8 cellular contexts compared by ENCODE assay signal in the genomic region with DNA sequence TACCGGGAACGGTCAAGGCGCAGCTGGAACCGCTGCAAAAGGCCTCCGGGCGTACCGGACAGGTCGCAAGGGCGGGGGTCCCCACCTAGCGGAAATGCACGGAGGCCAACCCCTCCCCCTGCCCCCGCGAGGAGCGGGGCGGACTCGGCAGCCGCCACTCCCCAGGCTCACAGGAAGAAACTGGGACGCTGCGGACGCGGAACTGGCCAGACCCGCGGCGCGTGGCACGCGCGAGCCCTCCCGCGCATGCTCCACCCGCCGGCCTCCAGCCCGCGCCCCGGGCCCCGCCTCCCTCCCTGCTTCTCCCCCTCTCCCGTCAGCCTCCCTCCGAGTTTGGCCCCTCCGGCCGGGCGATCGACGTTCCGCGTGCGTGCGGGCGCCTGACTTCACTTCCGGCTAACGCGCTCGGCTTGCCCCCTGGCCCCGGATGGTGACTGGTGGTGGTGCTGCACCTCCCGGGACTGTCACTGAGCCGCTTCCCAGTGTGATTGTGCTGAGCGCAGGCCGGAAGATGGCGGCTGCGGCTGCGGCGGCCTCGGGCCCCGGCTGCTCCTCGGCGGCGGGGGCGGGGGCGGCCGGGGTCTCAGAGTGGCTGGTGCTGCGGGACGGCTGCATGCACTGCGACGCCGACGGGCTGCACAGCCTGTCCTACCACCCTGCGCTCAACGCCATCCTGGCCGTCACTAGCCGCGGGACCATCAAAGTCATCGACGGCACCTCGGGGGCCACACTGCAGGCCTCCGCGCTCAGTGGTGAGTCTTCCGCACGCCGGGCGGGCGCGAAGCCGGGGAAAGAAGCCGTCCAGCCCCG. TPM values are rescaled to one million over a fixed set of nuclear protein-coding genes. Genes with fewer than 3 reads are reported as not detected.
DNase-seq lines count a peak whose midpoint lies in the region; ATAC-seq and TF ChIP-seq lines count a peak whose summit lies in the region.

A gene with protein sequence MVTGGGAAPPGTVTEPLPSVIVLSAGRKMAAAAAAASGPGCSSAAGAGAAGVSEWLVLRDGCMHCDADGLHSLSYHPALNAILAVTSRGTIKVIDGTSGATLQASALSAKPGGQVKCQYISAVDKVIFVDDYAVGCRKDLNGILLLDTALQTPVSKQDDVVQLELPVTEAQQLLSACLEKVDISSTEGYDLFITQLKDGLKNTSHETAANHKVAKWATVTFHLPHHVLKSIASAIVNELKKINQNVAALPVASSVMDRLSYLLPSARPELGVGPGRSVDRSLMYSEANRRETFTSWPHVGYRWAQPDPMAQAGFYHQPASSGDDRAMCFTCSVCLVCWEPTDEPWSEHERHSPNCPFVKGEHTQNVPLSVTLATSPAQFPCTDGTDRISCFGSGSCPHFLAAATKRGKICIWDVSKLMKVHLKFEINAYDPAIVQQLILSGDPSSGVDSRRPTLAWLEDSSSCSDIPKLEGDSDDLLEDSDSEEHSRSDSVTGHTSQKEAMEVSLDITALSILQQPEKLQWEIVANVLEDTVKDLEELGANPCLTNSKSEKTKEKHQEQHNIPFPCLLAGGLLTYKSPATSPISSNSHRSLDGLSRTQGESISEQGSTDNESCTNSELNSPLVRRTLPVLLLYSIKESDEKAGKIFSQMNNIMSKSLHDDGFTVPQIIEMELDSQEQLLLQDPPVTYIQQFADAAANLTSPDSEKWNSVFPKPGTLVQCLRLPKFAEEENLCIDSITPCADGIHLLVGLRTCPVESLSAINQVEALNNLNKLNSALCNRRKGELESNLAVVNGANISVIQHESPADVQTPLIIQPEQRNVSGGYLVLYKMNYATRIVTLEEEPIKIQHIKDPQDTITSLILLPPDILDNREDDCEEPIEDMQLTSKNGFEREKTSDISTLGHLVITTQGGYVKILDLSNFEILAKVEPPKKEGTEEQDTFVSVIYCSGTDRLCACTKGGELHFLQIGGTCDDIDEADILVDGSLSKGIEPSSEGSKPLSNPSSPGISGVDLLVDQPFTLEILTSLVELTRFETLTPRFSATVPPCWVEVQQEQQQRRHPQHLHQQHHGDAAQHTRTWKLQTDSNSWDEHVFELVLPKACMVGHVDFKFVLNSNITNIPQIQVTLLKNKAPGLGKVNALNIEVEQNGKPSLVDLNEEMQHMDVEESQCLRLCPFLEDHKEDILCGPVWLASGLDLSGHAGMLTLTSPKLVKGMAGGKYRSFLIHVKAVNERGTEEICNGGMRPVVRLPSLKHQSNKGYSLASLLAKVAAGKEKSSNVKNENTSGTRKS (N-terminal part only) (plus strand): TSS at position 289 of the 810 bp plus-strand sequence. CDS start 139 bp downstream, at position 428.

- H3K27ac ChIP-seq in rectal smooth muscle tissue (ENCODE audit: low read depth, low read length) (peak within 1 kb of the TSS; percentile 93), vagina (peak within 1 kb of the TSS; percentile 91)

- H3K9ac ChIP-seq in rectal smooth muscle tissue (ENCODE audit: low read length), result peak within 1 kb of the TSS; percentile 95

- H3K4me3 ChIP-seq in astrocyte of the cerebellum (ENCODE audit: low read depth, low read length) (peak within 1 kb of the TSS; percentile 95), rectal smooth muscle tissue (ENCODE audit: low read length) (peak within 1 kb of the TSS; percentile 99), vagina (peak within 1 kb of the TSS; percentile 92 to 99)

- ATAC-seq in GM18517 (IDR thresholded peaks at IDR 0.05; ENCODE audit: unreplicated experiment) (peak; percentile 85), HG03039 (IDR thresholded peaks at IDR 0.05; ENCODE audit: unreplicated experiment) (peak; percentile 84)

- TF ChIP-seq POLR2A in vagina (IDR thresholded peaks at IDR 0.05), result peak in 1 of 2 donors; percentile 51

- in situ Hi-C loops in astrocyte of the cerebellum (cut with HindIII; ENCODE audit: low sequenced_read_pairs), result no loop called here

- TF ChIP-seq CTCF in astrocyte of the cerebellum (IDR thresholded peaks at IDR 0.05; ENCODE audit: low read depth, low read length, missing control alignments) (no peak), vagina (IDR thresholded peaks at IDR 0.05) (no peak)

- H3K36me3 ChIP-seq in rectal smooth muscle tissue (ENCODE audit: control insufficient read depth, insufficient read depth, low read length) (no peaks in the 10 kb centered on the region), vagina (no peaks in the 10 kb centered on the region)

- H3K4me1 ChIP-seq in rectal smooth muscle tissue (ENCODE audit: control insufficient read depth, insufficient read depth, low read length), result peaks cover 18% of the 10 kb centered on the region
- H3K4me1 ChIP-seq in vagina, result peaks cover 41% of the 10 kb centered on the region

- intact Hi-C loops in vagina (cut with DNase I), result no loop called here

- H3K27me3 ChIP-seq in rectal smooth muscle tissue (ENCODE audit: control insufficient read depth, insufficient read depth, low read length) (no peaks in the 10 kb centered on the region), vagina (no peaks in the 10 kb centered on the region)

- no peaks in the 10 kb centered on the region for H3K9me3 ChIP-seq in vagina

- DNase-seq in NCI-H2081 (lab: John Stamatoyannopoulos, UW), result peak; percentile 97
- peak; percentile 74 for DNase-seq in T-helper 9 cell
- DNase-seq in astrocyte of the cerebellum (ENCODE audit: low read depth), result peak; percentile 81
- peak; percentile 98 for DNase-seq in hepatic stellate cell (ENCODE audit: low spot score)
- peak; percentile 97 for DNase-seq in vagina (ENCODE audit: extremely low spot score in 2 of 2)

RNA-seq across cellular contexts. Expression of the gene that starts here (rescaled TPM):
- total RNA-seq in vagina, result 92.8 TPM

Comparison
In these comparisons a context has a peak if more than half of its experiments do, and no peak if none do; other contexts are left out.
1. Peak in every context shown above with its lines: DNase-seq, ATAC-seq, H3K4me3 ChIP-seq and H3K27ac ChIP-seq.